23 cellular contexts compared by ENCODE assay signal in the genomic region with DNA sequence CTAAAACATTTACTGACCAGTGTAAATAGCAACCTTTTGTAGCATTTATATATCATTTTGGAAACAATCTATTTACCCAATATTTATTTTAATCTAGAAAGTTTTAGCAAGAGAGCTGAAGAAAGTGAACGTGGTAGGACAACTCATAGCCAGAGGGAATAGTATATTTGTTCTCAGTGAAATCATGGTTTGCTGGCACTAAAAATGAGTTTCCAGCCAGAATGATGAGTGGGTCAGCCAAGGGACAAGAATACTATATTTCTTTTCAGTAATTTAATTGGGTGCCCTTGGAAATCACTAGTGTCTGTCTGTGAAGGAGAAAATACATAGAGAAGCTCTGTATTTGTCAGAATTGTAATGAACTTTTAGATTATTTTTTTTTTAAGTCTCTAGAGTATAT.
DNase-seq lines count a peak whose midpoint lies in the region; ATAC-seq and TF ChIP-seq lines count a peak whose summit lies in the region.
"Had no signal": no experiment of that assay in that cellular context is flagged by ENCODE, and none has a peak within 500 bp of the region (broad histone marks: within the 10 kb centered on the region; RNA-seq: fewer than 3 reads in every experiment).

No MANE protein-coding gene starts in this region.

- no peaks in the 10 kb centered on the region; the same call in 1 of the 2 replicates for H3K36me3 Mint-ChIP-seq in HFFc6 (ENCODE audit: low read depth)
- H3K36me3 Mint-ChIP-seq: brain had no signal

- peaks cover 13% of the 10 kb centered on the region for H3K27me3 Mint-ChIP-seq in HFFc6 (ENCODE audit: insufficient read depth)

- DNase-seq in HFFc6 (no peak), choroid plexus epithelial cell (ENCODE audit: low read depth) (peak; percentile 23), left lobe of liver (ENCODE audit: low spot score) (no peak), mesenteric fat pad (ENCODE audit: low spot score) (no peak), NCI-H1930 (lab: John Stamatoyannopoulos, UW) (no peak), HK-2 (ENCODE audit: unreplicated experiment) (no peak)
- no peak for DNase-seq in central memory CD4-positive, alpha-beta T cell
- DNase-seq: activated CD4-positive, alpha-beta memory T cell treated with anti-CD3 and anti-CD28 coated beads, Interleukin-2, amount 10 ng/mL, durations not matched to agents 7 days and 5 days; activated CD4-positive, CD25-positive, alpha-beta regulatory T cell; activated effector memory CD4-positive, alpha-beta T cell treated with anti-CD3 and anti-CD28 coated beads, Interleukin-2, amount 50 U/mL, for 16 hours; activated naive CD8-positive, alpha-beta T cell treated with anti-CD3 and anti-CD28 coated beads, Interleukin-2, amount 50 U/mL, for 24 hours; hypothalamus; islet precursor cell; lower lobe of right lung; NCI-H146; NCI-H2171; NCI-H524 treated with DMSO at 0.1 percent for 48 hours; nucleus accumbens; retina; T1000 had no signal

- H3K9ac ChIP-seq in skeletal muscle satellite cell (ENCODE audit: low read depth, low read length) = no peak overlapping the region

- no peak overlapping the region for H3K4me3 ChIP-seq in choroid plexus epithelial cell (ENCODE audit: low read depth, low read length)
- H3K4me3 ChIP-seq in skeletal muscle satellite cell (ENCODE audit: low read length) = no peak overlapping the region
- H3K4me3 ChIP-seq: lower lobe of right lung had no signal

- no peaks in the 10 kb centered on the region for H3K27me3 ChIP-seq in skeletal muscle satellite cell (ENCODE audit: control insufficient read depth, insufficient read depth, low read length)

- TF ChIP-seq CTCF in HFFc6 (IDR thresholded peaks at IDR 0.05) (no peak), choroid plexus epithelial cell (conservative IDR thresholded peaks at IDR 0.05; ENCODE audit: low read depth, low read length) (no peak)

- H3K9me3 ChIP-seq in skeletal muscle satellite cell (replicated peaks; ENCODE audit: low read length) = no peaks in the 10 kb centered on the region
- H3K9me3 ChIP-seq: lower lobe of right lung had no signal

- H3K4me1 ChIP-seq in skeletal muscle satellite cell (ENCODE audit: control insufficient read depth, insufficient read depth, low read length) = peaks cover 9% of the 10 kb centered on the region
- H3K4me1 ChIP-seq: lower lobe of right lung had no signal

- peak overlapping the region; percentile 73 for H3K4me3 Mint-ChIP-seq in HFFc6
- H3K4me3 Mint-ChIP-seq: activated CD4-positive, alpha-beta memory T cell treated with anti-CD3 and anti-CD28 coated beads, Interleukin-2, amount 10 ng/mL, durations not matched to agents 7 days and 5 days; activated naive CD8-positive, alpha-beta T cell treated with anti-CD3 and anti-CD28 coated beads, Interleukin-2, amount 50 U/mL, for 24 hours; brain had no signal

- ATAC-seq in left lobe of liver = peak; percentile 75
- ATAC-seq: activated naive CD8-positive, alpha-beta T cell treated with anti-CD3 and anti-CD28 coated beads, Interleukin-2, amount 50 U/mL, for 24 hours; Right ventricle myocardium inferior had no signal

- no peak overlapping the region; the same call in 1 of the 2 replicates for H3K27ac Mint-ChIP-seq in HFFc6
- H3K27ac Mint-ChIP-seq: activated CD4-positive, alpha-beta memory T cell treated with anti-CD3 and anti-CD28 coated beads, Interleukin-2, amount 10 ng/mL, durations not matched to agents 7 days and 5 days; activated naive CD8-positive, alpha-beta T cell treated with anti-CD3 and anti-CD28 coated beads, Interleukin-2, amount 50 U/mL, for 24 hours had no signal

- H3K4me1 Mint-ChIP-seq in HFFc6 (ENCODE audit: low read depth) = peaks cover 14% of the 10 kb centered on the region
- H3K4me1 Mint-ChIP-seq: activated CD4-positive, alpha-beta memory T cell treated with anti-CD3 and anti-CD28 coated beads, Interleukin-2, amount 10 ng/mL, durations not matched to agents 7 days and 5 days; activated naive CD8-positive, alpha-beta T cell treated with anti-CD3 and anti-CD28 coated beads, Interleukin-2, amount 50 U/mL, for 24 hours; brain had no signal

- no peaks in the 10 kb centered on the region for H3K9me3 Mint-ChIP-seq in HFFc6
- H3K9me3 Mint-ChIP-seq: activated CD4-positive, alpha-beta memory T cell treated with anti-CD3 and anti-CD28 coated beads, Interleukin-2, amount 10 ng/mL, durations not matched to agents 7 days and 5 days; activated naive CD8-positive, alpha-beta T cell treated with anti-CD3 and anti-CD28 coated beads, Interleukin-2, amount 50 U/mL, for 24 hours had no signal

- no peaks in the 10 kb centered on the region for H3K36me3 ChIP-seq in skeletal muscle satellite cell (ENCODE audit: insufficient read depth, low read length)
- H3K36me3 ChIP-seq: lower lobe of right lung had no signal

- H3K4me2 ChIP-seq in skeletal muscle satellite cell (ENCODE audit: low read length) = peak overlapping the region; percentile 66
